21 cellular contexts compared by ENCODE assay signal in genomic region chr4:124913237-124913636, GRCh38.
"Had no signal": no experiment of that assay in that cellular context is flagged by ENCODE, and none has a peak within 500 bp of the region (broad histone marks: within the 10 kb centered on the region; RNA-seq: fewer than 3 reads in every experiment).

No MANE protein-coding gene starts in this region.

- H3K27ac ChIP-seq: esophagus muscularis mucosa, heart right ventricle, left ventricle myocardium inferior, neural progenitor cell, parathyroid adenoma, testis, upper lobe of right lung had no signal

- H3K36me3 Mint-ChIP-seq: immature natural killer cell; memory B cell; neural progenitor cell; stimulated activated effector memory CD8-positive, alpha-beta T cell treated with anti-CD3 and anti-CD28 coated beads, Interleukin-12 subunit alpha, Interleukin-12 subunit beta, amount 100 ng/mL, for 72 hours had no signal

- ATAC-seq: activated T-cell treated with anti-CD3 and anti-CD28 coated beads, Interleukin-2, amount 50 U/mL, for 4 hours; heart right ventricle; naive thymus-derived CD4-positive, alpha-beta T cell; sciatic nerve; stimulated activated effector memory CD8-positive, alpha-beta T cell treated with anti-CD3 and anti-CD28 coated beads, Interleukin-12 subunit alpha, Interleukin-12 subunit beta, amount 100 ng/mL, for 72 hours; upper lobe of right lung had no signal

- H3K4me1 Mint-ChIP-seq: activated CD4-positive, alpha-beta T cell treated with anti-CD3 and anti-CD28 coated beads, Interleukin-2, amount 10 ng/mL, durations not matched to agents 7 days and 5 days; immature natural killer cell; memory B cell; naive thymus-derived CD4-positive, alpha-beta T cell; neural progenitor cell; stimulated activated effector memory CD8-positive, alpha-beta T cell treated with anti-CD3 and anti-CD28 coated beads, Interleukin-12 subunit alpha, Interleukin-12 subunit beta, amount 100 ng/mL, for 72 hours had no signal

- H3K4me3 Mint-ChIP-seq: activated CD4-positive, alpha-beta T cell treated with anti-CD3 and anti-CD28 coated beads, Interleukin-2, amount 10 ng/mL, durations not matched to agents 7 days and 5 days; activated naive CD4-positive, alpha-beta T cell treated with anti-CD3 and anti-CD28 coated beads for 36 hours; activated T-cell treated with anti-CD3 and anti-CD28 coated beads, Interleukin-2, amount 50 U/mL, for 4 hours; immature natural killer cell; memory B cell; naive thymus-derived CD4-positive, alpha-beta T cell; neural progenitor cell; stimulated activated effector memory CD8-positive, alpha-beta T cell treated with anti-CD3 and anti-CD28 coated beads, Interleukin-12 subunit alpha, Interleukin-12 subunit beta, amount 100 ng/mL, for 72 hours had no signal

- H3K27ac Mint-ChIP-seq: activated CD4-positive, alpha-beta T cell treated with anti-CD3 and anti-CD28 coated beads, Interleukin-2, amount 10 ng/mL, durations not matched to agents 7 days and 5 days; activated naive CD4-positive, alpha-beta T cell treated with anti-CD3 and anti-CD28 coated beads for 36 hours; immature natural killer cell; memory B cell; naive thymus-derived CD4-positive, alpha-beta T cell; neural progenitor cell; stimulated activated effector memory CD8-positive, alpha-beta T cell treated with anti-CD3 and anti-CD28 coated beads, Interleukin-12 subunit alpha, Interleukin-12 subunit beta, amount 100 ng/mL, for 72 hours had no signal

- H3K27me3 Mint-ChIP-seq: activated CD4-positive, alpha-beta T cell treated with anti-CD3 and anti-CD28 coated beads, Interleukin-2, amount 10 ng/mL, durations not matched to agents 7 days and 5 days; memory B cell; naive thymus-derived CD4-positive, alpha-beta T cell had no signal

- H3K27me3 ChIP-seq: esophagus muscularis mucosa, heart right ventricle, neural progenitor cell, testis, upper lobe of right lung had no signal

- DNase-seq: activated CD4-positive, alpha-beta T cell treated with anti-CD3 and anti-CD28 coated beads, Interleukin-2, amount 10 ng/mL, durations not matched to agents 7 days and 5 days; activated CD4-positive, CD25-positive, alpha-beta regulatory T cell; activated CD8-positive, alpha-beta memory T cell treated with anti-CD3 and anti-CD28 coated beads, Interleukin-2, amount 50 U/mL, for 4 hours; activated naive CD4-positive, alpha-beta T cell treated with anti-CD3 and anti-CD28 coated beads for 36 hours; activated T-cell treated with anti-CD3 and anti-CD28 coated beads, Interleukin-2, amount 50 U/mL, for 4 hours; anterior cingulate cortex; effector CD4-positive, alpha-beta T cell; heart right ventricle; immature natural killer cell; kidney glomerular epithelial cell; left ventricle myocardium inferior; naive thymus-derived CD4-positive, alpha-beta T cell; stimulated activated CD4-positive, alpha-beta T cell treated with anti-CD3 and anti-CD28 coated beads, Interleukin-4, amount 100 ng/mL, for 24 hours; testis; upper lobe of right lung had no signal

- H3K4me1 ChIP-seq: esophagus muscularis mucosa, heart right ventricle, left ventricle myocardium inferior, neural progenitor cell, parathyroid adenoma, testis, upper lobe of right lung had no signal
